In the genomic region with DNA sequence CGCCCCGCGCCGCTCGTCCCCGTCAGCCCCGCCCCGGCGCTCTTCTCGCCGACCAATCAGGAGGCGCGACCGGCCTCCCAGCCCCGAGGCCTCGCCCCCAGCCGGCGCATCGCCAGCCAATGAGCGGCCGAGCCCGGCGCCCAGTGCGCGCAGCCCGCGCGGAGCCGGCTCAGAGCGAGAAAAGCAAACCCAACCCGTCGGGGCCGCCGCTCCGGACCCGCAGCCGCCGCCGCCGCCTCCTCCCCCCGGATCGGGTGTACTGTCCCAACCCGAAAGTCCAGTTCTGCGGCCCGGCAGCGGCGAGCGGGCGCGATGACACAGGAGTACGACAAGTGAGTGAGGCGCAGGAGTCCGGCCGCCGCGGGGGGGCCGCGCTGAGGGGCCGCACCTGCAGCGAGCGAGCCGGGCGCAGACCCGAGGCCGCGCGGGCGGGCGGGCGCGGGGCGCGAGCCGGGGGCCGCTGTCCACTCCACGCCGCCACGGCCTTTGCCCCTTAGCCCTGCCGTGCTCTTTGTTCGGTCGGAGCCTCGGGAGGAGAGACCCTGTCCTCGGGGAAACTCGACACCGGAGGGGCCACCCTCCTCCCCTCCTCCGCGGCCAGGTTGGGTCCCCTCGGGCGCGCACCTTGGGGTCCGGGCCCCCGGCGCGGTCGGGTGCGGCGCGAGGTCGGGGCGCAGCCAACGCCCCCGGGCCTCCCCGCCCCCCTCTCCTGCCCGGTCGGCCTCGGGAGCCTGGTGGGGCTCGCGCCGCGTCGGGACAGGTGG, we compare ENCODE assay signal across 1 cellular context.
TF ChIP-seq lines count a peak whose summit lies in the region.

TSS of gene GRHL1 (plus strand) at position 172 of the 764 bp plus-strand sequence. CDS start at position 313, 141 bp downstream.

TF ChIP-seq in HepG2, 621 proteins besides CTCF, POLR2A, EP300 and RAD21 (continued from another document):
- TF ChIP-seq, protein P1, sequence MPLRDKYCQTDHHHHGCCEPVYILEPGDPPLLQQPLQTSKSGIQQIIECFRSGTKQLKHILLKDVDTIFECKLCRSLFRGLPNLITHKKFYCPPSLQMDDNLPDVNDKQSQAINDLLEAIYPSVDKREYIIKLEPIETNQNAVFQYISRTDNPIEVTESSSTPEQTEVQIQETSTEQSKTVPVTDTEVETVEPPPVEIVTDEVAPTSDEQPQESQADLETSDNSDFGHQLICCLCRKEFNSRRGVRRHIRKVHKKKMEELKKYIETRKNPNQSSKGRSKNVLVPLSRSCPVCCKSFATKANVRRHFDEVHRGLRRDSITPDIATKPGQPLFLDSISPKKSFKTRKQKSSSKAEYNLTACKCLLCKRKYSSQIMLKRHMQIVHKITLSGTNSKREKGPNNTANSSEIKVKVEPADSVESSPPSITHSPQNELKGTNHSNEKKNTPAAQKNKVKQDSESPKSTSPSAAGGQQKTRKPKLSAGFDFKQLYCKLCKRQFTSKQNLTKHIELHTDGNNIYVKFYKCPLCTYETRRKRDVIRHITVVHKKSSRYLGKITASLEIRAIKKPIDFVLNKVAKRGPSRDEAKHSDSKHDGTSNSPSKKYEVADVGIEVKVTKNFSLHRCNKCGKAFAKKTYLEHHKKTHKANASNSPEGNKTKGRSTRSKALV (CRISPR knock-in tag; IDR thresholded peaks at IDR 0.05) = no peak
- TF ChIP-seq FOXJ3 (CRISPR knock-in tag; IDR thresholded peaks at IDR 0.05; ENCODE audit: borderline replicate concordance) (no peak), ZNF468 (CRISPR knock-in tag; IDR thresholded peaks at IDR 0.05) (no peak), MZF1 (CRISPR knock-in tag; IDR thresholded peaks at IDR 0.05; ENCODE audit: borderline replicate concordance) (no peak), ZNF333 (CRISPR knock-in tag; IDR thresholded peaks at IDR 0.05; ENCODE audit: borderline replicate concordance) (no peak), ZNF543 (CRISPR knock-in tag; IDR thresholded peaks at IDR 0.05) (0 out of 2 replicates have a peak, but pooled peaks have one; percentile 50), TAF1 (CRISPR knock-in tag; IDR thresholded peaks at IDR 0.05) (peak; percentile 66), ZNF234 (CRISPR knock-in tag; conservative IDR thresholded peaks at IDR 0.05) (no peak), EZH2 (conservative IDR thresholded peaks at IDR 0.05; ENCODE audit: low read depth, low read length) (no peak), ZFY (CRISPR knock-in tag; IDR thresholded peaks at IDR 0.05) (peak; percentile 67), MNT (IDR thresholded peaks at IDR 0.05) (no peak), ONECUT2 (CRISPR knock-in tag; IDR thresholded peaks at IDR 0.05) (no peak), SRY (CRISPR knock-in tag; IDR thresholded peaks at IDR 0.05) (no peak), FOXA3 (CRISPR knock-in tag; IDR thresholded peaks at IDR 0.05) (peak; percentile 29; the same call in 1 of the 2 replicates), CEBPZ (IDR thresholded peaks at IDR 0.05; ENCODE audit: low read length) (no peak), MEF2D (CRISPR knock-in tag; IDR thresholded peaks at IDR 0.05) (no peak)
- TF ChIP-seq, protein P2, sequence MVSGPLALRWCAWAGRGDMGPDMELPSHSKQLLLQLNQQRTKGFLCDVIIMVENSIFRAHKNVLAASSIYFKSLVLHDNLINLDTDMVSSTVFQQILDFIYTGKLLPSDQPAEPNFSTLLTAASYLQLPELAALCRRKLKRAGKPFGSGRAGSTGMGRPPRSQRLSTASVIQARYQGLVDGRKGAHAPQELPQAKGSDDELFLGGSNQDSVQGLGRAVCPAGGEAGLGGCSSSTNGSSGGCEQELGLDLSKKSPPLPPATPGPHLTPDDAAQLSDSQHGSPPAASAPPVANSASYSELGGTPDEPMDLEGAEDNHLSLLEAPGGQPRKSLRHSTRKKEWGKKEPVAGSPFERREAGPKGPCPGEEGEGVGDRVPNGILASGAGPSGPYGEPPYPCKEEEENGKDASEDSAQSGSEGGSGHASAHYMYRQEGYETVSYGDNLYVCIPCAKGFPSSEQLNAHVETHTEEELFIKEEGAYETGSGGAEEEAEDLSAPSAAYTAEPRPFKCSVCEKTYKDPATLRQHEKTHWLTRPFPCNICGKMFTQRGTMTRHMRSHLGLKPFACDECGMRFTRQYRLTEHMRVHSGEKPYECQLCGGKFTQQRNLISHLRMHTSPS (CRISPR knock-in tag; IDR thresholded peaks at IDR 0.05; ENCODE audit: low read depth) = no peak
TF ChIP-seq in HepG2: peak in this region for 148.
